1 cellular context compared by ENCODE assay signal in the genomic region with DNA sequence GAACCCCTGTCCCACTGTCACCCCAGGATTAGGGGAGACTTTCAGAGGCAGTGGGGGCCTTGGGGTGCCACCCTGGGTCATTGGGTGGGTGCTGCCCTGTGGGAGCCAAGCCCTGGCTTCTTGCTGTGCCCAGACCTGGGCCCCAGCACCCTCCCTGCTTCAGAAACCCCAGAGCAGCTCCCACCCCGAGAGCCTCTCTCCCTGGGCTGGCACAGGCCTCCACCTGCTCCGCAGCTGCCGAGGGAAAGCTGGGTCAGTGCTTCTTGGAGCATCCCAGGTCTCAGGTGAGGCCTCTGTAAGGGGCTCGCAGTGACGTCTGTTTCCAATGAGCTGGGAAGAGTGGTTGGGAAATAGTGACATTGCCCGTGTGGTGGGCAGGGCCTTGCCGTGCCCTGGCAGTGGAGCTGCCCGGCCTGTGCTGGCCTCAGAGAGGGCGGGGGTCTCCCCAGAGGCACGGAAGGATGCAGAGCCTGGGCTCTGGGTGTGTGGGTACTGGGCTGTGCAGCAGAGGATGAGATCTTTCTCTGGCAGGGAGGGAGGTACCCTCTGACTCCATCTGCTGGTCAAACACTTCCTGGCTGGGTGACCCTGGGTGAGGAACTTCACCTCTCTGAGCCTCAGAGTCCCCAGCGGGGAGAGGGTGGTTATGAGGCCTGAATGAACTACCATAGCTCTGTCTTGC.
TF ChIP-seq lines count a peak whose summit lies in the region.

No MANE protein-coding gene starts in this region.

TF ChIP-seq in WTC11, 78 proteins besides CTCF, POLR2A, EP300 and RAD21 (continued from another document):
- TF ChIP-seq, protein P1, sequence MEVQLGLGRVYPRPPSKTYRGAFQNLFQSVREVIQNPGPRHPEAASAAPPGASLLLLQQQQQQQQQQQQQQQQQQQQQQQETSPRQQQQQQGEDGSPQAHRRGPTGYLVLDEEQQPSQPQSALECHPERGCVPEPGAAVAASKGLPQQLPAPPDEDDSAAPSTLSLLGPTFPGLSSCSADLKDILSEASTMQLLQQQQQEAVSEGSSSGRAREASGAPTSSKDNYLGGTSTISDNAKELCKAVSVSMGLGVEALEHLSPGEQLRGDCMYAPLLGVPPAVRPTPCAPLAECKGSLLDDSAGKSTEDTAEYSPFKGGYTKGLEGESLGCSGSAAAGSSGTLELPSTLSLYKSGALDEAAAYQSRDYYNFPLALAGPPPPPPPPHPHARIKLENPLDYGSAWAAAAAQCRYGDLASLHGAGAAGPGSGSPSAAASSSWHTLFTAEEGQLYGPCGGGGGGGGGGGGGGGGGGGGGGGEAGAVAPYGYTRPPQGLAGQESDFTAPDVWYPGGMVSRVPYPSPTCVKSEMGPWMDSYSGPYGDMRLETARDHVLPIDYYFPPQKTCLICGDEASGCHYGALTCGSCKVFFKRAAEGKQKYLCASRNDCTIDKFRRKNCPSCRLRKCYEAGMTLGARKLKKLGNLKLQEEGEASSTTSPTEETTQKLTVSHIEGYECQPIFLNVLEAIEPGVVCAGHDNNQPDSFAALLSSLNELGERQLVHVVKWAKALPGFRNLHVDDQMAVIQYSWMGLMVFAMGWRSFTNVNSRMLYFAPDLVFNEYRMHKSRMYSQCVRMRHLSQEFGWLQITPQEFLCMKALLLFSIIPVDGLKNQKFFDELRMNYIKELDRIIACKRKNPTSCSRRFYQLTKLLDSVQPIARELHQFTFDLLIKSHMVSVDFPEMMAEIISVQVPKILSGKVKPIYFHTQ (CRISPR knock-in tag; IDR thresholded peaks at IDR 0.05): no peak
- TF ChIP-seq, protein P2, sequence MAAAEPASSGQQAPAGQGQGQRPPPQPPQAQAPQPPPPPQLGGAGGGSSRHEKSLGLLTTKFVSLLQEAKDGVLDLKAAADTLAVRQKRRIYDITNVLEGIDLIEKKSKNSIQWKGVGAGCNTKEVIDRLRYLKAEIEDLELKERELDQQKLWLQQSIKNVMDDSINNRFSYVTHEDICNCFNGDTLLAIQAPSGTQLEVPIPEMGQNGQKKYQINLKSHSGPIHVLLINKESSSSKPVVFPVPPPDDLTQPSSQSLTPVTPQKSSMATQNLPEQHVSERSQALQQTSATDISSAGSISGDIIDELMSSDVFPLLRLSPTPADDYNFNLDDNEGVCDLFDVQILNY (CRISPR knock-in tag; IDR thresholded peaks at IDR 0.05): no peak
- TF ChIP-seq, protein P3, sequence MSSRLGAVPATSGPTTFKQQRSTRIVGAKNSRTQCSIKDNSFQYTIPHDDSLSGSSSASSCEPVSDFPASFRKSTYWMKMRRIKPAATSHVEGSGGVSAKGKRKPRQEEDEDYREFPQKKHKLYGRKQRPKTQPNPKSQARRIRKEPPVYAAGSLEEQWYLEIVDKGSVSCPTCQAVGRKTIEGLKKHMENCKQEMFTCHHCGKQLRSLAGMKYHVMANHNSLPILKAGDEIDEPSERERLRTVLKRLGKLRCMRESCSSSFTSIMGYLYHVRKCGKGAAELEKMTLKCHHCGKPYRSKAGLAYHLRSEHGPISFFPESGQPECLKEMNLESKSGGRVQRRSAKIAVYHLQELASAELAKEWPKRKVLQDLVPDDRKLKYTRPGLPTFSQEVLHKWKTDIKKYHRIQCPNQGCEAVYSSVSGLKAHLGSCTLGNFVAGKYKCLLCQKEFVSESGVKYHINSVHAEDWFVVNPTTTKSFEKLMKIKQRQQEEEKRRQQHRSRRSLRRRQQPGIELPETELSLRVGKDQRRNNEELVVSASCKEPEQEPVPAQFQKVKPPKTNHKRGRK (CRISPR knock-in tag; IDR thresholded peaks at IDR 0.05; ENCODE audit: borderline replicate concordance): no peak
- TF ChIP-seq, protein P4, sequence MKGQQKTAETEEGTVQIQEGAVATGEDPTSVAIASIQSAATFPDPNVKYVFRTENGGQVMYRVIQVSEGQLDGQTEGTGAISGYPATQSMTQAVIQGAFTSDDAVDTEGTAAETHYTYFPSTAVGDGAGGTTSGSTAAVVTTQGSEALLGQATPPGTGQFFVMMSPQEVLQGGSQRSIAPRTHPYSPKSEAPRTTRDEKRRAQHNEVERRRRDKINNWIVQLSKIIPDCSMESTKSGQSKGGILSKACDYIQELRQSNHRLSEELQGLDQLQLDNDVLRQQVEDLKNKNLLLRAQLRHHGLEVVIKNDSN (CRISPR knock-in tag; IDR thresholded peaks at IDR 0.05): no peak
- TF ChIP-seq, protein P5, sequence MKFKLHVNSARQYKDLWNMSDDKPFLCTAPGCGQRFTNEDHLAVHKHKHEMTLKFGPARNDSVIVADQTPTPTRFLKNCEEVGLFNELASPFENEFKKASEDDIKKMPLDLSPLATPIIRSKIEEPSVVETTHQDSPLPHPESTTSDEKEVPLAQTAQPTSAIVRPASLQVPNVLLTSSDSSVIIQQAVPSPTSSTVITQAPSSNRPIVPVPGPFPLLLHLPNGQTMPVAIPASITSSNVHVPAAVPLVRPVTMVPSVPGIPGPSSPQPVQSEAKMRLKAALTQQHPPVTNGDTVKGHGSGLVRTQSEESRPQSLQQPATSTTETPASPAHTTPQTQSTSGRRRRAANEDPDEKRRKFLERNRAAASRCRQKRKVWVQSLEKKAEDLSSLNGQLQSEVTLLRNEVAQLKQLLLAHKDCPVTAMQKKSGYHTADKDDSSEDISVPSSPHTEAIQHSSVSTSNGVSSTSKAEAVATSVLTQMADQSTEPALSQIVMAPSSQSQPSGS (CRISPR knock-in tag; IDR thresholded peaks at IDR 0.05; ENCODE audit: borderline replicate concordance, low read depth): no peak
- TF ChIP-seq ZNF219 (CRISPR knock-in tag; IDR thresholded peaks at IDR 0.05; ENCODE audit: borderline replicate concordance) (no peak), ZNF317 (CRISPR knock-in tag; IDR thresholded peaks at IDR 0.05; ENCODE audit: borderline replicate concordance, low read depth) (no peak), NFE2L1 (CRISPR knock-in tag; IDR thresholded peaks at IDR 0.05) (no peak)
